8 cellular contexts compared by ENCODE assay signal in the genomic region with DNA sequence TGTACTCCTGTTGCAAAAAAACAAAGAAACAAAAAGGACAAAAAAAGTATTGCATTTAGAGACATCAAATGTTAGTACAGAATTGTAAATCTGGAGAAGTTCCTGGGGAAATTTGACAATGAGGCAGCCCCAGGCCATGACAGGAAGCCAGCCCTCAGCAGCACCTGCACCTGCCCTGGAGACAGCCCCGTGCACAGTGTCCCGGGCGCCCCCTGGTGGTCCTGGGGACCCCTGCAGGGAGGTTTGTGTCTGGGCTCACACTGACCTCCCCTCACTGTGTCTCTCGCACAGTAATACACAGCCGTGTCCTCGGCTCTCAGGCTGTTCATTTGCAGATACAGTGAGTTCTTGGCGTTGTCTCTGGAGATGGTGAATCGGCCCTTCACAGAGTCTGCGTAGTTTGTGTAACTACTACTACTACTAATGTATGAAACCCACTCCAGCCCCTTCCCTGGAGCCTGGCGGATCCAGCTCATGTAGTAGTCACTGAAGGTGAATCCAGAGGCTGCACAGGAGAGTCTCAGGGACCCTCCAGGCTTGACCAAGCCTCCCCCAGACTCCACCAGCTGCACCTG.
DNase-seq lines count a peak whose midpoint lies in the region; ATAC-seq, FAIRE-seq and TF ChIP-seq lines count a peak whose summit lies in the region.
"Not testable (repeated sequence)": the region's sequence is repeated elsewhere in the genome, so short reads cannot be mapped to it uniquely, and the experiment has no call there.

No MANE protein-coding gene starts in this region.

- not testable (repeated sequence) for H3K36me3 ChIP-seq in OCI-LY7 (ENCODE audit: insufficient read depth, low read length)

- not testable (repeated sequence) for TF ChIP-seq POLR2A in GM12892 (IDR thresholded peaks at IDR 0.05; ENCODE audit: low read depth, low read length)

- H2AFZ ChIP-seq in OCI-LY7 (ENCODE audit: low read length): not testable (repeated sequence)

- intact Hi-C loops in CD4-positive, alpha-beta T cell (cut with DNase I, micrococcal nuclease): loop anchor here in 1 of 2 experiments (5.0 kb wide), 1 partner anchor 71 kb away; no protein-coding TSS in a partner anchor
- intact Hi-C loops in OCI-LY7 (cut with micrococcal nuclease; ENCODE audit: unreplicated experiment); MCF 10A (cut with micrococcal nuclease): not testable (repeated sequence)

- H3K27ac ChIP-seq in CD4-positive, alpha-beta T cell (ENCODE audit: low read depth, low read length); OCI-LY7 (ENCODE audit: low read depth, low read length, poor library complexity, severe bottlenecking): not testable (repeated sequence)

- H4K20me1 ChIP-seq in OCI-LY7 (ENCODE audit: insufficient read depth, low read length): not testable (repeated sequence)

- not testable (repeated sequence) for H3K4me1 ChIP-seq in OCI-LY7 (ENCODE audit: insufficient read depth, low read length, poor library complexity, severe bottlenecking)

- not testable (repeated sequence) for H3K9me3 ChIP-seq in CD4-positive, alpha-beta T cell (ENCODE audit: control insufficient read depth, low read length); OCI-LY7 (ENCODE audit: low read length)

- peak; percentile 63 for TF ChIP-seq CTCF in CD4-positive, alpha-beta T cell (IDR thresholded peaks at IDR 0.05)
- not testable (repeated sequence) for TF ChIP-seq CTCF in OCI-LY7 (conservative IDR thresholded peaks at IDR 0.05; ENCODE audit: low read length)
- TF ChIP-seq CTCF in MCF 10A (IDR thresholded peaks at IDR 0.05; ENCODE audit: unreplicated experiment): peak; percentile 50

- peak in 8 of 10 experiments; percentile 12 to 46 (median 26) for DNase-seq in CD4-positive, alpha-beta T cell
- DNase-seq in GM12892 (ENCODE audit: insufficient read length); MCF 10A (ENCODE audit: unreplicated experiment); naive B cell: not testable (repeated sequence)
- DNase-seq in OCI-LY7 (ENCODE audit: low spot score): peak; percentile 0
- peak; percentile 38 for DNase-seq in activated CD4-positive, alpha-beta T cell treated with anti-CD3 and anti-CD28 coated beads, Interleukin-2, amount 10 ng/mL, durations not matched to agents 7 days and 5 days
- DNase-seq in activated T-cell treated with anti-CD3 and anti-CD28 coated beads, Interleukin-2, amount 50 U/mL, for 48 hours: peak; percentile 59 to 69
- DNase-seq in stimulated activated naive CD8-positive, alpha-beta T cell treated with anti-CD3 and anti-CD28 coated beads, Interleukin-15, Interleukin-2, amounts not matched to agents 100 U/mL and 50 U/mL, for 24 hours: peak; percentile 21

- peaks cover 18% of the 10 kb centered on the region for H3K4me1 Mint-ChIP-seq in CD4-positive, alpha-beta T cell (ENCODE audit: low read depth)
- H3K4me1 Mint-ChIP-seq in activated CD4-positive, alpha-beta T cell treated with anti-CD3 and anti-CD28 coated beads, Interleukin-2, amount 10 ng/mL, durations not matched to agents 7 days and 5 days: peaks cover 22% of the 10 kb centered on the region
- H3K4me1 Mint-ChIP-seq in MCF 10A (ENCODE audit: insufficient read depth, unreplicated experiment): not testable (repeated sequence)
- H3K4me1 Mint-ChIP-seq in naive B cell: peaks cover 7 to 18% (median 12%) of the 10 kb centered on the region in 3 donors

- CTCF ChIA-PET in CD4-positive, alpha-beta T cell (lab: Charles Lee): interaction anchor here (1.2 to 1.6 kb wide), 4 partner anchors 26 to 422 kb away, joined by 5 to 9 read pairs (median 7); no protein-coding TSS in a partner anchor
- CTCF ChIA-PET in OCI-LY7 (lab: Charles Lee; ENCODE audit: unreplicated experiment): not testable (repeated sequence)
- CTCF ChIA-PET in activated CD4-positive, alpha-beta T cell treated with anti-CD3 and anti-CD28 coated beads, Interleukin-2, amount 10 ng/mL, durations not matched to agents 7 days and 5 days (lab: Charles Lee): interaction anchor here (1.3 to 2.2 kb wide), 2 partner anchors 25 to 94 kb away, joined by 3 to 10 read pairs; no protein-coding TSS in a partner anchor
- CTCF ChIA-PET in MCF 10A (lab: Yijun Ruan, JAX): interaction anchor here (1.0 to 1.2 kb wide), 5 partner anchors 36 to 91 kb away, joined by 3 read pairs; no protein-coding TSS in a partner anchor

- not testable (repeated sequence) for H3K4me3 Mint-ChIP-seq in CD4-positive, alpha-beta T cell; activated CD4-positive, alpha-beta T cell treated with anti-CD3 and anti-CD28 coated beads, Interleukin-2, amount 10 ng/mL, durations not matched to agents 7 days and 5 days; MCF 10A (ENCODE audit: unreplicated experiment)
- peak overlapping the region in 6 of 8 donors; percentile 9 to 81 (median 60) for H3K4me3 Mint-ChIP-seq in naive B cell

- H3K4me3 ChIP-seq in OCI-LY7 (ENCODE audit: low read depth, low read length, poor library complexity, severe bottlenecking): not testable (repeated sequence)

- peak; percentile 79 for FAIRE-seq in GM12892 (lab: Jason Lieb, UNC)

- H3K79me2 ChIP-seq in OCI-LY7 (ENCODE audit: insufficient read depth, low read depth, low read length): not testable (repeated sequence)

- POLR2A ChIA-PET in CD4-positive, alpha-beta T cell (lab: Charles Lee); OCI-LY7 (lab: Charles Lee); activated CD4-positive, alpha-beta T cell treated with anti-CD3 and anti-CD28 coated beads, Interleukin-2, amount 10 ng/mL, durations not matched to agents 7 days and 5 days (lab: Charles Lee); MCF 10A (lab: Yijun Ruan, JAX): not testable (repeated sequence)

- peaks cover 27% of the 10 kb centered on the region for H3K27me3 Mint-ChIP-seq in CD4-positive, alpha-beta T cell
- peaks cover 38% of the 10 kb centered on the region for H3K27me3 Mint-ChIP-seq in activated CD4-positive, alpha-beta T cell treated with anti-CD3 and anti-CD28 coated beads, Interleukin-2, amount 10 ng/mL, durations not matched to agents 7 days and 5 days
- H3K27me3 Mint-ChIP-seq in MCF 10A (ENCODE audit: insufficient read depth, unreplicated experiment): peaks cover 45% of the 10 kb centered on the region
- H3K27me3 Mint-ChIP-seq in naive B cell: not testable (repeated sequence)

- H3K27ac Mint-ChIP-seq in CD4-positive, alpha-beta T cell; activated CD4-positive, alpha-beta T cell treated with anti-CD3 and anti-CD28 coated beads, Interleukin-2, amount 10 ng/mL, durations not matched to agents 7 days and 5 days; MCF 10A (ENCODE audit: low read depth, unreplicated experiment); naive B cell: not testable (repeated sequence)

- H3K27me3 ChIP-seq in CD4-positive, alpha-beta T cell (ENCODE audit: control insufficient read depth, insufficient read depth, low read length): not testable (repeated sequence)

- H3K9me2 ChIP-seq in OCI-LY7 (ENCODE audit: insufficient read depth, low read length): not testable (repeated sequence)

- not testable (repeated sequence) for BruUV-seq in OCI-LY7 (replicated peaks; lab: Mats Ljungman, UMichigan); MCF 10A (replicated peaks; lab: Mats Ljungman, UMichigan)

- H3K9me3 Mint-ChIP-seq in CD4-positive, alpha-beta T cell; activated CD4-positive, alpha-beta T cell treated with anti-CD3 and anti-CD28 coated beads, Interleukin-2, amount 10 ng/mL, durations not matched to agents 7 days and 5 days; MCF 10A (ENCODE audit: unreplicated experiment); naive B cell: not testable (repeated sequence)

- H3K36me3 Mint-ChIP-seq in CD4-positive, alpha-beta T cell (ENCODE audit: low read depth); activated CD4-positive, alpha-beta T cell treated with anti-CD3 and anti-CD28 coated beads, Interleukin-2, amount 10 ng/mL, durations not matched to agents 7 days and 5 days (ENCODE audit: low read depth); MCF 10A (ENCODE audit: insufficient read depth, unreplicated experiment); naive B cell: not testable (repeated sequence)

- H3K4me2 ChIP-seq in OCI-LY7 (ENCODE audit: low read length): not testable (repeated sequence)

- peak; percentile 81 for ATAC-seq in CD4-positive, alpha-beta T cell (ENCODE audit: poor library complexity)
- peak; percentile 33 to 38 for ATAC-seq in naive B cell (ENCODE audit: low read depth in 2 of 2)
- not testable (repeated sequence) for ATAC-seq in stimulated activated naive CD8-positive, alpha-beta T cell treated with anti-CD3 and anti-CD28 coated beads, Interleukin-15, Interleukin-2, amounts not matched to agents 100 U/mL and 50 U/mL, for 24 hours
